9 cellular contexts compared by ENCODE assay signal in the genomic region with DNA sequence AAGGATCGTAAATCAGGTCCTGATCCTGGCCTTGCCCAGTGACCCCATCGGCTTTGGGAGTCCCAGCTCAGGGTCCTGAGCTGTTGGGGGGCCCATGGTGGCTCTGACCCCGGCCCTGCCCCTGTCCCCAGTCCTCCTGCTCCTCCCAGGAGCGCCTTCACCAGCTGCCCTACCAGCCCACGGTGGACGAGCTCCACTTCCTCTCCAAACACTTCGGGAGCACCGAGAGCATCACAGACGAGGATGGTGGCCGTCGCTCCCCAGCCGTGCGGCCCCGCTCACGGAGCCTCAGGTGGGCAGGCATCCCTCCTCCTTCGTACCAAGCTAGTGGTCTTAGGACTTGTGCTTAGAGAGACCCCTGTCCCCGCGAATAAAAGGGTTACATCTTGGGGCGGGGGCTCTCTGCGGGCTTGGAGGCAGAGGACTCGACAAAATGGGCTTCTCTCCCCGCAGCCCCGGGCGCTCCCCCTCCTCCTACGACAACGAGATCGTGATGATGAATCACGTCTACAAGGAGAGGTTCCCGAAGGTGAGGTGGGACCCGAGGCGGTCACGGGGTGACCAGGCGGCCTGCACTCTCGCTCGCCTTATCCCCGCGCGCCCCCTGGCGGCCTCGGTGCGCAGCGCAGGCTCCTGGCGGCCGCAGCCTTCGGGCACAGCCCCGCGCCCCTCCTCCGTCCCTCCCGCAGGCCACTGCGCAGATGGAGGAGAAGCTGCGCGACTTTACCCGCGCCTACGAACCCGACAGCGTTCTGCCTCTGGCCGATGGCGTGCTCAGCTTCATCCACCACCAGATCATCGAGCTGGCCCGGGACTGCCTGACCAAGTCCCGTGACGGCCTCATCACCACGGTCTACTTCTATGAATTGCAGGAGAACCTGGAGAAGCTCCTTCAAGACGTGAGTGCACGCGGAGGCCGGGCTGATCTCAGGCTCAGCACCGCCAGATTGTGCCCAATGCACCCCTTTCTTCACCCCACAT. TPM values are rescaled to one million over a fixed set of nuclear protein-coding genes. Genes with fewer than 3 reads are reported as not detected.
DNase-seq lines count a peak whose midpoint lies in the region; ATAC-seq and TF ChIP-seq lines count a peak whose summit lies in the region.
"Had no signal": no experiment of that assay in that cellular context is flagged by ENCODE, and none has a peak within 500 bp of the region (broad histone marks: within the 10 kb centered on the region; RNA-seq: fewer than 3 reads in every experiment).

No MANE protein-coding gene starts in this region.

- DNase-seq in COLO668 (lab: John Stamatoyannopoulos, UW; ENCODE audit: unreplicated experiment) (peak; percentile 83), HCEC 1CT (peak; percentile 65), NCI-H510A (lab: John Stamatoyannopoulos, UW) (peak; percentile 62), chondrocyte (ENCODE audit: low spot score) (no peak), left colon (peak; percentile 72 to 86)
- DNase-seq in activated CD4-positive, alpha-beta T cell treated with anti-CD3 and anti-CD28 coated beads for 48 hours = peak; percentile 92
- peak; percentile 77 for DNase-seq in stimulated activated CD4-positive, alpha-beta T cell treated with anti-CD3 and anti-CD28 coated beads, Interleukin-2, amount 100 ng/mL, for 4 hours (ENCODE audit: low read depth)

- H3K4me3 Mint-ChIP-seq in chondrocyte (ENCODE audit: unreplicated experiment) = peak overlapping the region; percentile 65

- intact Hi-C loops in left colon (cut with DNase I, micrococcal nuclease) = loop anchor here (10.0 kb wide), 1 partner anchor 83 kb away; no protein-coding TSS in a partner anchor

- H3K9me3 Mint-ChIP-seq in chondrocyte (ENCODE audit: low read depth) = no peaks in the 10 kb centered on the region

- ATAC-seq in left colon (peak; percentile 99), HG02623 (IDR thresholded peaks at IDR 0.05; ENCODE audit: unreplicated experiment) (no peak)

- H3K36me3 Mint-ChIP-seq in chondrocyte (ENCODE audit: low read depth) = peaks cover 2% of the 10 kb centered on the region

- H3K27me3 Mint-ChIP-seq in chondrocyte (ENCODE audit: low read depth) = peaks cover 7% of the 10 kb centered on the region

- peaks cover 3% of the 10 kb centered on the region for H3K4me1 Mint-ChIP-seq in chondrocyte (ENCODE audit: low read depth)

- TF ChIP-seq CTCF in chondrocyte (IDR thresholded peaks at IDR 0.05) = peak; percentile 100

- H3K27ac Mint-ChIP-seq in chondrocyte (ENCODE audit: unreplicated experiment) = no peak overlapping the region

RNA-seq across cellular contexts. Expression of a gene that starts 9.1 kb away (rescaled TPM):
- total RNA-seq in chondrocyte (0.44 to 1.6 TPM (median 0.97 TPM) in 3 replicates), left colon (1 to 10 TPM in 1 of 2 donors, under 1 TPM in 1; 0.82 to 1.4 TPM)

RNA-seq across cellular contexts. Expression of a gene that starts 13.1 kb away (rescaled TPM):
- total RNA-seq in chondrocyte = not detected in 3 replicates
- under 1 TPM in 1 of 2 donors, not detected in 1; 0.49 TPM for total RNA-seq in left colon
- total RNA-seq: T-helper 1 cell treated with Interleukin-12 subunit alpha and Interleukin-12 subunit beta and Interleukin-4 antibody, amounts not matched to agents 30 ng/mL and 1 ng/mL, for 36 hours had no signal

RNA-seq across cellular contexts. Expression of a gene that starts 33.8 kb away (rescaled TPM):
- 36.6 to 52.8 TPM (median 50.9 TPM) in 3 replicates for total RNA-seq in chondrocyte
- 10 to 100 TPM; 27.7 to 39.4 TPM for total RNA-seq in left colon

RNA-seq across cellular contexts. Expression of a gene that starts 39.6 kb away (rescaled TPM):
- total RNA-seq in chondrocyte (not detected in 3 replicates), left colon (not detected)

RNA-seq across cellular contexts. Expression of a gene that starts 41.1 kb away (rescaled TPM):
- 9.9 to 22.8 TPM (median 11.9 TPM) in 3 replicates for total RNA-seq in chondrocyte
- 10 to 100 TPM in 1 of 2 donors, 1 to 10 TPM in 1; 5.7 to 10.9 TPM for total RNA-seq in left colon
